In the genomic region with DNA sequence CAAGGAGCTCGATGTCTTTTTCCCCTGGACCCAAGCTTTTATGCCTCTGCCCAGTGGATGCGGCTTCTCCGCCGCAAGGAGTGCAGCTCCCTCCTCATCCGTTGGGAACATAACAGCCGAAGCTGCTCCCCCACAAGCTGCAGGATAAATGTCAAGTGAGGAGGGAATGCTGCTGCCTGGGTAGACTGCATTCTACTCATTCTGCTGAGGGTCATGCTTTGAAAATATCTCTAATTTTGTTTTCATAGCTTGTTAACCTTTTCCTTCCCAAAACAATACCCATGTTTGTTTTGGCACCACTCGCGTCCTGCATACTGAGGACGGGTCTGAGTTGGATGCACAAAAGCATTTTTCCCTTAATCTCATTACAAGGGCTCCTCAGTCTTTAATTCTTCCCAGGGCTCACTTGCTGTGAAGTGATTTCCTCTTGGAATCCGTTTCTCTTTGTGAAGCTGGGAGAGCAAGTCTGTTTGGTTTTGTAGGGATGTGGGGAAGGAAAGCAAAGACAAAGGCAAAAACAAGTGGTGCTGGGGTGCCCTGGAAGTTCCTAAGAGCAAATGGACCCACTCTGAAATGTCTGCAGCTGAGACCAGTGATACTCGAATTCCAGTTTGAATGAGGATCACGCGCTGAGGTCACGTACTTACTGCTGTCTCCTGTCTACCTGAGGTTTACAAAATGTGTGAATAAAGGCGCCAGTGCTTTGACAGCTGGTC, we compare ENCODE assay signal across 9 cellular contexts.
A peak's percentile ranks its signal among the peaks of the same experiment; 100 is the strongest.
DNase-seq lines count a peak whose midpoint lies in the region; ATAC-seq and TF ChIP-seq lines count a peak whose summit lies in the region.
"Had no signal": no experiment of that assay in that cellular context is flagged by ENCODE, and none has a peak within 500 bp of the region (broad histone marks: within the 10 kb centered on the region; RNA-seq: fewer than 3 reads in every experiment).

No MANE protein-coding gene starts in this region.

- H3K9me3 ChIP-seq in thoracic aorta (no peaks in the 10 kb centered on the region), MM.1S (replicated peaks; ENCODE audit: insufficient read depth, low read length) (no peaks in the 10 kb centered on the region)

- H3K4me2 ChIP-seq in MM.1S (ENCODE audit: low read depth, low read length) = no peak overlapping the region

- H3K9me2 ChIP-seq in MM.1S (replicated peaks; ENCODE audit: insufficient read depth, low read length) = no peaks in the 10 kb centered on the region

- DNase-seq in NCI-H187 (lab: John Stamatoyannopoulos, UW) (peak; percentile 26 to 38), astrocyte of the spinal cord (ENCODE audit: low read depth, low spot score) (peak; percentile 91), iPS-NIHi7 (ENCODE audit: extremely low spot score) (peak; percentile 54), thoracic aorta (ENCODE audit: low spot score) (no peak), AG20443 (ENCODE audit: low spot score) (no peak), activated gamma-delta T cell (lab: John Stamatoyannopoulos, UW) (no peak), MM.1S (no peak)
- DNase-seq: stimulated activated naive B cell treated with anti-CD40 and anti-IgM and Interleukin-4, amounts not matched to agents 10 μg/mL and 1 μg/mL and 100 μg/mL, for 72 hours had no signal

- no peaks in the 10 kb centered on the region for H3K79me2 ChIP-seq in MM.1S (ENCODE audit: low read length)

- in situ Hi-C loops in astrocyte of the spinal cord (cut with HindIII; ENCODE audit: low sequenced_read_pairs) = loop anchor here (25.0 kb wide), 2 partner anchors 218 to 343 kb away; no protein-coding TSS in a partner anchor

- TF ChIP-seq CTCF in astrocyte of the spinal cord (IDR thresholded peaks at IDR 0.05; ENCODE audit: low read depth, low read length) (peak; percentile 14), thoracic aorta (IDR thresholded peaks at IDR 0.05) (peak; percentile 4), MM.1S (IDR thresholded peaks at IDR 0.05; ENCODE audit: low read length) (no peak)

- H3K36me3 ChIP-seq in thoracic aorta = no peaks in the 10 kb centered on the region
- H3K36me3 ChIP-seq in MM.1S (replicated peaks; ENCODE audit: insufficient read depth, low read length) = no peaks in the 10 kb centered on the region

- H3K4me1 ChIP-seq in thoracic aorta (ENCODE audit: control insufficient read depth in 1 of 2, low read depth in 2 of 2) (peaks cover 0 to 15% of the 10 kb centered on the region in 2 donors), MM.1S (ENCODE audit: low read length) (no peaks in the 10 kb centered on the region)

- no peaks in the 10 kb centered on the region for H3F3A ChIP-seq in MM.1S (ENCODE audit: insufficient read depth, low read length)

- no peak for ATAC-seq in thoracic aorta (ENCODE audit: insufficient number of reproducible peaks, low FRiP score, low read depth)
- ATAC-seq in GM18907 (IDR thresholded peaks at IDR 0.05; ENCODE audit: unreplicated experiment) = no peak
- ATAC-seq: stimulated activated naive B cell treated with anti-CD40 and anti-IgM and Interleukin-4, amounts not matched to agents 10 μg/mL and 1 μg/mL and 100 μg/mL, for 72 hours had no signal

- H3K27ac ChIP-seq in thoracic aorta (peak overlapping the region in 1 of 2 donors; percentile 27), MM.1S (ENCODE audit: low read length) (no peak overlapping the region)

- H2AFZ ChIP-seq in MM.1S (ENCODE audit: low read length) = no peak overlapping the region

- no peak overlapping the region for H3K4me3 ChIP-seq in astrocyte of the spinal cord (ENCODE audit: low read depth, low read length)
- H3K4me3 ChIP-seq in thoracic aorta = peak overlapping the region; percentile 50
- no peak overlapping the region for H3K4me3 ChIP-seq in MM.1S (ENCODE audit: low read length)

- H3K27me3 ChIP-seq in thoracic aorta (replicated peaks; ENCODE audit: insufficient read depth) (no peaks in the 10 kb centered on the region), MM.1S (replicated peaks; ENCODE audit: insufficient read depth, low read length) (no peaks in the 10 kb centered on the region)

- no peak overlapping the region for H3K9ac ChIP-seq in MM.1S (ENCODE audit: low read length)

- no peaks in the 10 kb centered on the region for H4K20me1 ChIP-seq in MM.1S (ENCODE audit: insufficient read depth, low read length)

Comparison
In these comparisons a context has a peak if more than half of its experiments do, and no peak if none do; other contexts are left out.
1. DNase-seq: peak in NCI-H187 (2 of 2), astrocyte of the spinal cord (single experiment) and iPS-NIHi7 (single experiment); none in thoracic aorta (single experiment), AG20443 (single experiment), activated gamma-delta T cell (single experiment) and MM.1S (single experiment).